Comparison of ENCODE assay signal across 22 cellular contexts in the genomic region with DNA sequence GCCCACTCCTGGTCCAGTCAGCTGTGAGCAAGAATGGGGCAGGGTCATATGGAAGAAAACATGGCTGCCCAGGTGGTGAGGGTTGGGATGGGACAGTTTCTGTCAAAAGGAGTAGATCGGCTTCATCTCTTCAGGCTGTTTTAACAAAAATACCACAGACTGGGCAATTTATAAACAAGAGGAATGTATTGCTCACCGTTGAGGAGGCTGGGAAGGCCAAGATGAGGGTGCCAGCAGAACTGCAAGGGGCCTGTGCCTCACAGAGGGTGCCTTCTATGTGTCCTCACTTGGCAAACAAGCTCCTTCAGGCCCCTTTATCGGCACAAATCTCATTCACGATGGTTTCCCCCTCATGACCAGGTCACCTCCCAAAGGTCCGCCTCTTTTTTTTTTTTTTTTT. TPM values are rescaled to one million over a fixed set of nuclear protein-coding genes. Genes with fewer than 3 reads are reported as not detected.
DNase-seq lines count a peak whose midpoint lies in the region; ATAC-seq and TF ChIP-seq lines count a peak whose summit lies in the region.
"Had no signal": no experiment of that assay in that cellular context is flagged by ENCODE, and none has a peak within 500 bp of the region (broad histone marks: within the 10 kb centered on the region; RNA-seq: fewer than 3 reads in every experiment).

No MANE protein-coding gene starts in this region.

- H3K36me3 Mint-ChIP-seq in HFFc6 (ENCODE audit: low read depth) (peaks cover 32% of the 10 kb centered on the region), endothelial cell (ENCODE audit: low read depth, unreplicated experiment) (peaks cover 43% of the 10 kb centered on the region)

- H2AFZ ChIP-seq in osteoblast (ENCODE audit: low read length), result no peak overlapping the region

- no peak overlapping the region for H3K4me3 Mint-ChIP-seq in HFFc6
- no peak overlapping the region for H3K4me3 Mint-ChIP-seq in endothelial cell (ENCODE audit: unreplicated experiment)

- H3K9me3 Mint-ChIP-seq in HFFc6, result no peaks in the 10 kb centered on the region
- H3K9me3 Mint-ChIP-seq in endothelial cell (ENCODE audit: unreplicated experiment), result no peaks in the 10 kb centered on the region

- H3K4me2 ChIP-seq in osteoblast (ENCODE audit: insufficient read depth, low read length), result peak overlapping the region; percentile 30

- H3K9me3 ChIP-seq in osteoblast (ENCODE audit: low read depth, low read length), result no peaks in the 10 kb centered on the region
- H3K9me3 ChIP-seq: Peyer's patch, SJSA1 had no signal

- peaks cover 17% of the 10 kb centered on the region for H3K4me1 Mint-ChIP-seq in HFFc6 (ENCODE audit: low read depth)
- peaks cover 2% of the 10 kb centered on the region for H3K4me1 Mint-ChIP-seq in endothelial cell (ENCODE audit: unreplicated experiment)

- peak overlapping the region; percentile 94 for H3K27ac ChIP-seq in osteoblast (ENCODE audit: low read depth, low read length)
- H3K27ac ChIP-seq: Peyer's patch, SJSA1 had no signal

- peak overlapping the region; percentile 40 for H3K27ac Mint-ChIP-seq in HFFc6
- peak overlapping the region; percentile 5 for H3K27ac Mint-ChIP-seq in endothelial cell (ENCODE audit: unreplicated experiment)

- H3K36me3 ChIP-seq in osteoblast (ENCODE audit: insufficient read depth, low read length), result peaks cover 82% of the 10 kb centered on the region

- intact Hi-C loops in posterior vena cava (cut with DNase I), result no loop called here

- TF ChIP-seq CTCF in HFFc6 (IDR thresholded peaks at IDR 0.05), result no peak
- no peak for TF ChIP-seq CTCF in endothelial cell (IDR thresholded peaks at IDR 0.05; ENCODE audit: unreplicated experiment)
- no peak for TF ChIP-seq CTCF in osteoblast (IDR thresholded peaks at IDR 0.05; ENCODE audit: extremely low read depth, low read depth, low read length)

- H3K27me3 Mint-ChIP-seq in HFFc6 (ENCODE audit: insufficient read depth), result peaks cover 11% of the 10 kb centered on the region
- peaks cover 7% of the 10 kb centered on the region for H3K27me3 Mint-ChIP-seq in endothelial cell (ENCODE audit: unreplicated experiment)

- no peaks in the 10 kb centered on the region for H3K27me3 ChIP-seq in osteoblast (ENCODE audit: insufficient read depth, low read length)
- H3K27me3 ChIP-seq: Peyer's patch, SJSA1 had no signal

- H3K79me2 ChIP-seq in osteoblast (ENCODE audit: insufficient read depth, low read length), result peaks cover 31% of the 10 kb centered on the region

- no peak overlapping the region for H3K4me3 ChIP-seq in osteoblast (ENCODE audit: insufficient read depth, low read length)
- H3K4me3 ChIP-seq: Peyer's patch, SJSA1 had no signal

- ATAC-seq in GM21737 (IDR thresholded peaks at IDR 0.05; ENCODE audit: unreplicated experiment), result no peak

- peaks cover 28% of the 10 kb centered on the region for H3K4me1 ChIP-seq in osteoblast (ENCODE audit: insufficient read depth, low read length)
- H3K4me1 ChIP-seq: Peyer's patch, SJSA1 had no signal

- DNase-seq in HFFc6, result no peak
- no peak for DNase-seq in endothelial cell (ENCODE audit: low spot score)
- DNase-seq in osteoblast (ENCODE audit: insufficient read length, low spot score, missing footprints), result peak; percentile 95
- no peak for DNase-seq in SK-N-DZ (ENCODE audit: low spot score)
- no peak for DNase-seq in posterior vena cava (ENCODE audit: low spot score)
- DNase-seq in foreskin melanocyte, result no peak
- DNase-seq: ACHN; AML-193; COR-L47; DMS 273 treated with DMSO at 0.1 percent for 48 hours; DND-41; GF-D8; H7; KG1; NCI-H1436 treated with DMSO at 0.1 percent for 48 hours; NCI-H2029 treated with DMSO at 0.1 percent for 48 hours; NCI-H2171; NCI-H748 treated with DMSO at 0.1 percent for 48 hours; NK-92 treated with Interleukin-12 subunit alpha and Interleukin-12 subunit beta, amount 100 ng/mL, for 24 hours; Peyer's patch had no signal

- H4K20me1 ChIP-seq in osteoblast (ENCODE audit: insufficient read depth, low read length), result peaks cover 23% of the 10 kb centered on the region

RNA-seq across cellular contexts. Expression of gene RELT, which starts 18.1 kb away (rescaled TPM):
- 1 to 10 TPM; 6.2 to 7.7 (median 7.0) TPM for total RNA-seq in HFFc6 (2021; fragmentation: NEBNext Ultra II Directional; extraction: Animal tissue kit (Norgen Biotek cat#: 25700))
- total RNA-seq in endothelial cell (ENCODE audit: unreplicated experiment) (15.2 TPM), osteoblast (2.9 and 4.0 TPM in 2 replicates), posterior vena cava (10 to 100 TPM in 1 of 2 donors, 1 to 10 TPM in 1; 6.3 to 10.8 TPM)
- 14.9 and 15.9 TPM in 2 replicates for polyA plus RNA-seq in SK-N-DZ (2014; cell fraction: cytosol; rRNA removed)
- polyA plus RNA-seq in SK-N-DZ (2014; cell fraction: nucleus; rRNA removed), result 39.1 and 40.6 TPM in 2 replicates

RNA-seq across cellular contexts. Expression of gene ARHGEF17, which starts 50.0 kb away (rescaled TPM):
- total RNA-seq in HFFc6 (2021; fragmentation: NEBNext Ultra II Directional; extraction: Animal tissue kit (Norgen Biotek cat#: 25700)), result 100 to 1,000 TPM in 2 of 6 experiments, 10 to 100 TPM in 4; 84.6 to 112 (median 92.1) TPM
- total RNA-seq in endothelial cell (ENCODE audit: unreplicated experiment) (93.3 TPM), osteoblast (50.1 and 67.0 TPM in 2 replicates), posterior vena cava (10 to 100 TPM; 88.6 to 99.1 TPM)
- polyA plus RNA-seq in SK-N-DZ (2014; cell fraction: cytosol; rRNA removed), result 10.9 and 15.1 TPM in 2 replicates
- polyA plus RNA-seq in SK-N-DZ (2014; cell fraction: nucleus; rRNA removed), result 97.3 and 116 TPM in 2 replicates
